31 cellular contexts compared by ENCODE assay signal in genomic region chr10:76333331-76333730, GRCh38.
DNase-seq lines count a peak whose midpoint lies in the region; ATAC-seq and TF ChIP-seq lines count a peak whose summit lies in the region.
"Had no signal": no experiment of that assay in that cellular context is flagged by ENCODE, and none has a peak within 500 bp of the region (broad histone marks: within the 10 kb centered on the region; RNA-seq: fewer than 3 reads in every experiment).

No MANE protein-coding gene starts in this region.

- H3K79me1 ChIP-seq in trophoblast cell (ENCODE audit: low read length), result peaks cover 8% of the 10 kb centered on the region

- H2BK12ac ChIP-seq in trophoblast cell (ENCODE audit: low read length), result no peak overlapping the region

- H3K4me1 ChIP-seq in lower lobe of right lung (peaks cover 5% of the 10 kb centered on the region), trophoblast cell (ENCODE audit: control insufficient read depth in 1 of 2, insufficient read depth in 2 of 2, low read length in 2 of 2) (peaks cover 8 to 13% of the 10 kb centered on the region in 2 experiments), adrenal gland (replicated peaks in 1 of 2) (peaks cover 19% of the 10 kb centered on the region in 2 donors)
- H3K4me1 ChIP-seq: parathyroid adenoma had no signal

- H3K9me3 ChIP-seq in lower lobe of right lung (no peaks in the 10 kb centered on the region), trophoblast cell (ENCODE audit: insufficient read depth, low read depth, low read length) (no peaks in the 10 kb centered on the region), adrenal gland (replicated peaks in 1 of 3) (no peaks in the 10 kb centered on the region)
- H3K9me3 ChIP-seq: A549, thoracic aorta had no signal

- H4K12ac ChIP-seq in trophoblast cell (ENCODE audit: low read depth, low read length), result no peak overlapping the region

- no peak overlapping the region for H4K8ac ChIP-seq in trophoblast cell (ENCODE audit: low read depth, low read length)

- H3K27ac ChIP-seq in lower lobe of right lung (peak overlapping the region; percentile 9), trophoblast cell (ENCODE audit: low read depth, low read length) (no peak overlapping the region), adrenal gland (no peak overlapping the region)
- H3K27ac ChIP-seq: parathyroid adenoma, thoracic aorta had no signal

- no peak overlapping the region for H3K23ac ChIP-seq in trophoblast cell (ENCODE audit: low read length)

- H3K27me3 ChIP-seq in lower lobe of right lung (ENCODE audit: low read depth) (no peaks in the 10 kb centered on the region), trophoblast cell (ENCODE audit: insufficient read depth, low read length) (no peaks in the 10 kb centered on the region), adrenal gland (no peaks in the 10 kb centered on the region)

- no peak overlapping the region for H3K4me2 ChIP-seq in trophoblast cell (ENCODE audit: low read length)
- H3K4me2 ChIP-seq: A549, GM23338 had no signal

- H4K91ac ChIP-seq in trophoblast cell (ENCODE audit: low read depth, low read length), result peak overlapping the region; percentile 15

- H2BK5ac ChIP-seq in trophoblast cell (ENCODE audit: low read depth, low read length, poor library complexity), result no peak overlapping the region

- DNase-seq in NCI-H1694 (lab: John Stamatoyannopoulos, UW), result peak; percentile 84
- peak; percentile 86 for DNase-seq in NCI-H82 (lab: John Stamatoyannopoulos, UW)
- DNase-seq in lower lobe of right lung, result no peak
- DNase-seq in trophoblast cell, result no peak
- no peak for DNase-seq in adrenal gland
- DNase-seq in activated T-cell treated with anti-CD3 and anti-CD28 coated beads for 4 hours, result no peak
- no peak for DNase-seq in activated CD4-positive, CD25-positive, alpha-beta regulatory T cell (lab: John Stamatoyannopoulos, UW)
- DNase-seq: activated CD4-positive, alpha-beta T cell treated with anti-CD3 and anti-CD28 coated beads, Interleukin-2, amount 10 ng/mL, durations not matched to agents 24 days and 14 days; activated CD8-positive, alpha-beta memory T cell treated with anti-CD3 and anti-CD28 coated beads for 24 hours; AML-193; anterior cingulate cortex; CD4-positive, alpha-beta T cell; effector memory CD8-positive, alpha-beta T cell; head of caudate nucleus; left ventricle myocardium superior; midbrain; naive thymus-derived CD4-positive, alpha-beta T cell; NCI-H1048; NCI-H1930; NCI-H2227 treated with DMSO at 0.1 percent for 48 hours; NCI-H774; right cardiac atrium; stimulated activated CD4-positive, alpha-beta T cell treated with anti-CD3 and anti-CD28 coated beads, Interleukin-1b, Interleukin-23, amount 100 ng/mL, for 48 hours; stimulated activated naive CD8-positive, alpha-beta T cell treated with anti-CD3 and anti-CD28 coated beads, Interleukin-15, Interleukin-2, amounts not matched to agents 100 U/mL and 50 U/mL, for 24 hours; T1000 had no signal

- H2AFZ ChIP-seq in trophoblast cell (ENCODE audit: insufficient read depth, low read length, poor library complexity), result no peak overlapping the region
- H2AFZ ChIP-seq: GM23338, parathyroid adenoma had no signal

- TF ChIP-seq POLR2A in adrenal gland (IDR thresholded peaks at IDR 0.05), result no peak

- H3K4me3 ChIP-seq in lower lobe of right lung, result no peak overlapping the region
- H3K4me3 ChIP-seq in trophoblast cell (ENCODE audit: low read depth, low read length), result no peak overlapping the region
- H3K4me3 ChIP-seq in adrenal gland, result no peak overlapping the region
- H3K4me3 ChIP-seq: A549, GM23338, thoracic aorta had no signal

- no peak for TF ChIP-seq CTCF in lower lobe of right lung (IDR thresholded peaks at IDR 0.05)
- no peak for TF ChIP-seq CTCF in adrenal gland (IDR thresholded peaks at IDR 0.05)

- no peak overlapping the region for H3K14ac ChIP-seq in trophoblast cell (ENCODE audit: low read length)

- H3K36me3 ChIP-seq in lower lobe of right lung, result no peaks in the 10 kb centered on the region
- no peaks in the 10 kb centered on the region for H3K36me3 ChIP-seq in trophoblast cell (ENCODE audit: control insufficient read depth in 1 of 2, insufficient read depth in 2 of 2, low read length in 2 of 2)
- no peaks in the 10 kb centered on the region for H3K36me3 ChIP-seq in adrenal gland (replicated peaks in 1 of 2)
- H3K36me3 ChIP-seq: thoracic aorta had no signal

- WGBS in trophoblast cell (ENCODE audit: extremely low coverage, insufficient coverage, insufficient read length), result no CpG with 5 or more reads among the region's 2 CpGs
- WGBS in adrenal gland, 4 donors, result 88 to 93% (median 92%) methylated on average over 2 of the region's 2 CpGs

- no peak overlapping the region for H3K4ac ChIP-seq in trophoblast cell (ENCODE audit: low read depth, low read length)

- ATAC-seq in lower lobe of right lung, result no peak
- ATAC-seq in HG03520 (IDR thresholded peaks at IDR 0.05; ENCODE audit: unreplicated experiment), result no peak
- ATAC-seq: A549; activated naive CD4-positive, alpha-beta T cell treated with anti-CD3 and anti-CD28 coated beads, Interleukin-2, amount 50 U/mL, for 72 hours; effector memory CD8-positive, alpha-beta T cell; GM23338; left ventricle myocardium superior; naive thymus-derived CD4-positive, alpha-beta T cell; right cardiac atrium; stimulated activated naive CD8-positive, alpha-beta T cell treated with anti-CD3 and anti-CD28 coated beads, Interleukin-15, Interleukin-2, amounts not matched to agents 100 U/mL and 50 U/mL, for 24 hours had no signal

- no peaks in the 10 kb centered on the region for H3K79me2 ChIP-seq in trophoblast cell (ENCODE audit: control insufficient read depth, insufficient read depth, low read length, poor library complexity)
- H3K79me2 ChIP-seq: parathyroid adenoma had no signal

- H3K18ac ChIP-seq in trophoblast cell (ENCODE audit: low read length), result no peak overlapping the region

- intact Hi-C loops in lower lobe of right lung (cut with DNase I) (no loop called here), adrenal gland (cut with DNase I) (no loop called here)

- H2BK120ac ChIP-seq in trophoblast cell (ENCODE audit: insufficient read depth, low read length, poor library complexity), result no peak overlapping the region

- no peak overlapping the region for H3K9ac ChIP-seq in trophoblast cell (ENCODE audit: low read length)
- H3K9ac ChIP-seq: parathyroid adenoma had no signal

- no peak overlapping the region for H2AK5ac ChIP-seq in trophoblast cell (ENCODE audit: low read length)

Comparison
In these comparisons a context has a peak if more than half of its experiments do, and no peak if none do; other contexts are left out.
1. DNase-seq: peak in NCI-H1694 (single experiment) and NCI-H82 (single experiment); none in lower lobe of right lung (single experiment), trophoblast cell (0 of 2), adrenal gland (0 of 7), activated T-cell treated with anti-CD3 and anti-CD28 coated beads for 4 hours (single experiment) and activated CD4-positive, CD25-positive, alpha-beta regulatory T cell (0 of 4).